7 cellular contexts compared by ENCODE assay signal in the genomic region with DNA sequence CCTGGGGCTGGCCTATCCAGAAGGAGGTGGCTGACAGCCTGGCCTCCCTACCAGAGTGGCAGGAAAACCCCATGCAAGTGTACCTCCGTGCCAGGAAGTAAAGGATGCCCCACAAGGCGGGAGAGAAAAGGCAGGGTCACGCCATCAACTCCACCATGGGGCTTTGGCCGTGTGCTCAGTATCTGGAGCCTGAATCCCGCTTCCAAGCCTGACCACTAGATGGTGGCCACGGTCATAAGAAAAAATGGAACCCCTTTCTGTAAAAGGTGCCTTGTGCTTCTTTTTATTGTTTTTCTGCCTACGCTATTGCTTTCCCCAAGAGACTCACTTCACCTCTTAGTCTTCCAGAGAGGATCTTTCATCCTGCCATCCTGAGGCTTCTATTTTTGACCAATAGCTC.
DNase-seq lines count a peak whose midpoint lies in the region; ATAC-seq and TF ChIP-seq lines count a peak whose summit lies in the region.
"Not testable (repeated sequence)": the region's sequence is repeated elsewhere in the genome, so short reads cannot be mapped to it uniquely, and the experiment has no call there.

No MANE protein-coding gene starts in this region.

- ATAC-seq in GM19025 (IDR thresholded peaks at IDR 0.05; ENCODE audit: low read depth, unreplicated experiment) (peak; percentile 59), GM21526 (IDR thresholded peaks at IDR 0.05; ENCODE audit: low FRiP score, unreplicated experiment) (peak; percentile 76), HG02763 (IDR thresholded peaks at IDR 0.05; ENCODE audit: unreplicated experiment) (peak; percentile 65), HG03095 (IDR thresholded peaks at IDR 0.05; ENCODE audit: unreplicated experiment) (peak; percentile 81), HG03520 (IDR thresholded peaks at IDR 0.05; ENCODE audit: unreplicated experiment) (peak; percentile 87), mucosa of descending colon (peak; percentile 64)
- ATAC-seq in activated naive CD8-positive, alpha-beta T cell treated with anti-CD3 and anti-CD28 coated beads, Interleukin-2, amount 50 U/mL, for 24 hours, result peak; percentile 47

- H3K36me3 ChIP-seq in mucosa of descending colon (ENCODE audit: low read depth), result not testable (repeated sequence)

- intact Hi-C loops in mucosa of descending colon (cut with DNase I, micrococcal nuclease), result not testable (repeated sequence)

- H3K4me1 Mint-ChIP-seq in activated naive CD8-positive, alpha-beta T cell treated with anti-CD3 and anti-CD28 coated beads, Interleukin-2, amount 50 U/mL, for 24 hours, result not testable (repeated sequence)

- not testable (repeated sequence) for H3K4me1 ChIP-seq in mucosa of descending colon (ENCODE audit: low read depth)

- H3K9me3 ChIP-seq in mucosa of descending colon, result not testable (repeated sequence)

- not testable (repeated sequence) for H3K27ac Mint-ChIP-seq in activated naive CD8-positive, alpha-beta T cell treated with anti-CD3 and anti-CD28 coated beads, Interleukin-2, amount 50 U/mL, for 24 hours

- H3K4me3 Mint-ChIP-seq in activated naive CD8-positive, alpha-beta T cell treated with anti-CD3 and anti-CD28 coated beads, Interleukin-2, amount 50 U/mL, for 24 hours, result not testable (repeated sequence)

- not testable (repeated sequence) for H3K4me3 ChIP-seq in mucosa of descending colon

- not testable (repeated sequence) for H3K9me3 Mint-ChIP-seq in activated naive CD8-positive, alpha-beta T cell treated with anti-CD3 and anti-CD28 coated beads, Interleukin-2, amount 50 U/mL, for 24 hours

- not testable (repeated sequence) for H3K27me3 Mint-ChIP-seq in activated naive CD8-positive, alpha-beta T cell treated with anti-CD3 and anti-CD28 coated beads, Interleukin-2, amount 50 U/mL, for 24 hours

- DNase-seq in activated naive CD8-positive, alpha-beta T cell treated with anti-CD3 and anti-CD28 coated beads, Interleukin-2, amount 50 U/mL, for 24 hours; mucosa of descending colon: not testable (repeated sequence)

- not testable (repeated sequence) for TF ChIP-seq CTCF in mucosa of descending colon (IDR thresholded peaks at IDR 0.05)

- not testable (repeated sequence) for H3K36me3 Mint-ChIP-seq in activated naive CD8-positive, alpha-beta T cell treated with anti-CD3 and anti-CD28 coated beads, Interleukin-2, amount 50 U/mL, for 24 hours (ENCODE audit: low read depth)
